25 cellular contexts compared by ENCODE assay signal in genomic region chr1:24300971-24301370, GRCh38. TPM values are rescaled to one million over a fixed set of nuclear protein-coding genes. Genes with fewer than 3 reads are reported as not detected.
DNase-seq lines count a peak whose midpoint lies in the region; ATAC-seq, FAIRE-seq and TF ChIP-seq lines count a peak whose summit lies in the region.
"Had no signal": no experiment of that assay in that cellular context is flagged by ENCODE, and none has a peak within 500 bp of the region (broad histone marks: within the 10 kb centered on the region; RNA-seq: fewer than 3 reads in every experiment).

No MANE protein-coding gene starts in this region.

- peak overlapping the region; percentile 44 for H3K4me2 ChIP-seq in keratinocyte (ENCODE audit: control insufficient read depth, extremely low read depth, insufficient read depth, low read depth, low read length)

- DNase-seq in NCI-H2171 treated with DMSO at 0.1 percent for 48 hours (lab: John Stamatoyannopoulos, UW) (peak; percentile 40), NCI-H2171 (lab: John Stamatoyannopoulos, UW) (no peak), MCF 10A (ENCODE audit: unreplicated experiment) (peak; percentile 92), keratinocyte (ENCODE audit: low read depth, low spot score) (no peak), testis (peak; percentile 34)
- DNase-seq in stimulated activated naive CD4-positive, alpha-beta T cell treated with Interleukin-2 at 50 U/mL for 16 hours (lab: John Stamatoyannopoulos, UW), result no peak
- DNase-seq: activated B cell treated with CpG ODN at 0.5 μM for 24 hours; activated CD4-positive, alpha-beta T cell treated with anti-CD3 and anti-CD28 coated beads, Interleukin-2, amount 50 U/mL, for 48 hours; activated naive CD4-positive, alpha-beta T cell treated with anti-CD3 and anti-CD28 coated beads, Interleukin-2, amount 10 ng/mL, durations not matched to agents 7 days and 5 days; CD4-positive, alpha-beta memory T cell; head of caudate nucleus; naive B cell; NCI-H1048; occipital lobe; T-helper 1 cell had no signal

- H2AFZ ChIP-seq in keratinocyte (ENCODE audit: control insufficient read depth, low read length), result no peak overlapping the region

- H3K9me3 ChIP-seq in keratinocyte (ENCODE audit: control insufficient read depth, low read depth, low read length), result no peaks in the 10 kb centered on the region
- no peaks in the 10 kb centered on the region for H3K9me3 ChIP-seq in testis
- H3K9me3 ChIP-seq: tibial nerve had no signal

- ATAC-seq in GM18520 (IDR thresholded peaks at IDR 0.05; ENCODE audit: unreplicated experiment) (no peak), HG02884 (IDR thresholded peaks at IDR 0.05; ENCODE audit: unreplicated experiment) (no peak)

- peak; percentile 87 for FAIRE-seq in keratinocyte (lab: Jason Lieb, UNC)
- FAIRE-seq: A204.1, H54 had no signal

- dilution Hi-C loops in keratinocyte (cut with MboI; ENCODE audit: extremely low pct_ligation_motif_present, low sequenced_read_pairs), result no loop called here

- H4K20me1 ChIP-seq in keratinocyte (ENCODE audit: control insufficient read depth, extremely low read depth, insufficient read depth, low read length), result no peaks in the 10 kb centered on the region

- peak overlapping the region; percentile 23 for H3K9ac ChIP-seq in keratinocyte (ENCODE audit: control insufficient read depth, extremely low read depth, insufficient read depth, low read length)

- H3K4me1 ChIP-seq in keratinocyte (ENCODE audit: control insufficient read depth, extremely low read depth, insufficient read depth, low read length) (peaks cover 27% of the 10 kb centered on the region), testis (peaks cover 3% of the 10 kb centered on the region)

- WGBS in testis, 2 donors, result 45 to 59% methylated on average over 5 of the region's 5 CpGs

- intact Hi-C loops in MCF 10A (cut with micrococcal nuclease), result no loop called here
- intact Hi-C loops in testis (cut with DNase I; ENCODE audit: low total_unique reads), result no loop called here

- H3K4me3 ChIP-seq in keratinocyte (ENCODE audit: control insufficient read depth in 2 of 3, extremely low read depth in 1 of 3, insufficient read depth in 2 of 3, low read depth in 1 of 3, low read length in 3 of 3), result no peak overlapping the region
- no peak overlapping the region for H3K4me3 ChIP-seq in testis
- H3K4me3 ChIP-seq: tibial nerve had no signal

- no peak for TF ChIP-seq CTCF in MCF 10A (IDR thresholded peaks at IDR 0.05; ENCODE audit: unreplicated experiment)
- peak in 1 of 3 experiments; percentile 9 for TF ChIP-seq CTCF in keratinocyte (optimal IDR thresholded peaks at IDR 0.05 in 1 of 3, IDR thresholded peaks at IDR 0.05 in 1 of 3, conservative IDR thresholded peaks at IDR 0.05 in 1 of 3; ENCODE audit: extremely low read depth in 1 of 3, insufficient read depth in 2 of 3, low read length in 3 of 3)
- no peak for TF ChIP-seq CTCF in testis (IDR thresholded peaks at IDR 0.05)

- H3K27me3 ChIP-seq in keratinocyte (ENCODE audit: control insufficient read depth, extremely low read depth, insufficient read depth, low read length) (no peaks in the 10 kb centered on the region), testis (no peaks in the 10 kb centered on the region)

- peak overlapping the region; percentile 45 for H3K27ac ChIP-seq in keratinocyte (ENCODE audit: control insufficient read depth, insufficient read depth, low read length)
- no peak overlapping the region for H3K27ac ChIP-seq in testis
- H3K27ac ChIP-seq: tibial nerve had no signal

- H3K27ac Mint-ChIP-seq in MCF 10A (ENCODE audit: low read depth, unreplicated experiment), result peak overlapping the region; percentile 46
- H3K27ac Mint-ChIP-seq: activated B cell treated with CpG ODN at 0.5 μM for 24 hours; activated naive CD4-positive, alpha-beta T cell treated with anti-CD3 and anti-CD28 coated beads, Interleukin-2, amount 10 ng/mL, durations not matched to agents 7 days and 5 days; activated T-helper 1 cell treated with anti-CD3 and anti-CD28 coated beads, Interleukin-12 subunit alpha, Interleukin-12 subunit beta, Interleukin-2, Interleukin-4 antibody, amounts not matched to agents 30 ng/mL and 10 ng/mL and 1 ng/mL, durations not matched to agents 14 hours and 24 hours and 36 hours; brain; CD4-positive, alpha-beta memory T cell; IgD-negative memory B cell; naive B cell; stimulated activated naive CD8-positive, alpha-beta T cell treated with anti-CD3 and anti-CD28 coated beads, Interleukin-15, Interleukin-2, amounts not matched to agents 100 ng/mL and 50 ng/mL, for 24 hours had no signal

- POLR2A ChIA-PET in MCF 10A (lab: Yijun Ruan, JAX), result interaction anchor here (0.6 to 18.3 kb wide), 15 partner anchors 8 to 195 kb away, joined by 3 to 400 read pairs (median 5); partner anchors contain the start of gene GRHL3

- no TSS peak for BruUV-seq in MCF 10A (replicated peaks; lab: Mats Ljungman, UMichigan)

- TF ChIP-seq POLR2A in testis (IDR thresholded peaks at IDR 0.05), result no peak

- no peaks in the 10 kb centered on the region for H3K36me3 Mint-ChIP-seq in MCF 10A (ENCODE audit: insufficient read depth, unreplicated experiment)
- H3K36me3 Mint-ChIP-seq: activated naive CD4-positive, alpha-beta T cell treated with anti-CD3 and anti-CD28 coated beads, Interleukin-2, amount 10 ng/mL, durations not matched to agents 7 days and 5 days; brain; CD4-positive, alpha-beta memory T cell; IgD-negative memory B cell; naive B cell had no signal

- H3K9me3 Mint-ChIP-seq in MCF 10A (ENCODE audit: unreplicated experiment), result no peaks in the 10 kb centered on the region
- H3K9me3 Mint-ChIP-seq: activated B cell treated with CpG ODN at 0.5 μM for 24 hours; activated naive CD4-positive, alpha-beta T cell treated with anti-CD3 and anti-CD28 coated beads, Interleukin-2, amount 10 ng/mL, durations not matched to agents 7 days and 5 days; activated T-helper 1 cell treated with anti-CD3 and anti-CD28 coated beads, Interleukin-12 subunit alpha, Interleukin-12 subunit beta, Interleukin-2, Interleukin-4 antibody, amounts not matched to agents 30 ng/mL and 10 ng/mL and 1 ng/mL, durations not matched to agents 14 hours and 24 hours and 36 hours; brain; IgD-negative memory B cell; naive B cell; stimulated activated naive CD8-positive, alpha-beta T cell treated with anti-CD3 and anti-CD28 coated beads, Interleukin-15, Interleukin-2, amounts not matched to agents 100 ng/mL and 50 ng/mL, for 24 hours had no signal

- peaks cover 12% of the 10 kb centered on the region for H3K4me1 Mint-ChIP-seq in MCF 10A (ENCODE audit: insufficient read depth, unreplicated experiment)
- H3K4me1 Mint-ChIP-seq: activated B cell treated with CpG ODN at 0.5 μM for 24 hours; activated naive CD4-positive, alpha-beta T cell treated with anti-CD3 and anti-CD28 coated beads, Interleukin-2, amount 10 ng/mL, durations not matched to agents 7 days and 5 days; brain; CD4-positive, alpha-beta memory T cell; IgD-negative memory B cell; naive B cell had no signal

- CTCF ChIA-PET in MCF 10A (lab: Yijun Ruan, JAX), result interaction anchor here (0.5 to 1.4 kb wide), 3 partner anchors 91 to 104 kb away, joined by 3 read pairs; no protein-coding TSS in a partner anchor

- no peak overlapping the region for H3K4me3 Mint-ChIP-seq in MCF 10A (ENCODE audit: unreplicated experiment)
- H3K4me3 Mint-ChIP-seq: activated B cell treated with CpG ODN at 0.5 μM for 24 hours; activated naive CD4-positive, alpha-beta T cell treated with anti-CD3 and anti-CD28 coated beads, Interleukin-2, amount 10 ng/mL, durations not matched to agents 7 days and 5 days; activated T-helper 1 cell treated with anti-CD3 and anti-CD28 coated beads, Interleukin-12 subunit alpha, Interleukin-12 subunit beta, Interleukin-2, Interleukin-4 antibody, amounts not matched to agents 30 ng/mL and 10 ng/mL and 1 ng/mL, durations not matched to agents 14 hours and 24 hours and 36 hours; brain; CD4-positive, alpha-beta memory T cell; IgD-negative memory B cell; naive B cell; stimulated activated naive CD8-positive, alpha-beta T cell treated with anti-CD3 and anti-CD28 coated beads, Interleukin-15, Interleukin-2, amounts not matched to agents 100 ng/mL and 50 ng/mL, for 24 hours had no signal

- H3K36me3 ChIP-seq in keratinocyte (ENCODE audit: control insufficient read depth in 2 of 2, extremely low read depth in 1 of 2, insufficient read depth in 2 of 2, low read length in 2 of 2) (no peaks in the 10 kb centered on the region), testis (ENCODE audit: low read depth, missing control alignments) (no peaks in the 10 kb centered on the region)
- H3K36me3 ChIP-seq: tibial nerve had no signal

- no peaks in the 10 kb centered on the region for H3K79me2 ChIP-seq in keratinocyte (ENCODE audit: control insufficient read depth, insufficient read depth, low read length)

- no peaks in the 10 kb centered on the region for H3K9me1 ChIP-seq in keratinocyte (ENCODE audit: control insufficient read depth, extremely low read depth, insufficient read depth, low read length)

- no peaks in the 10 kb centered on the region for H3K27me3 Mint-ChIP-seq in MCF 10A (ENCODE audit: insufficient read depth, unreplicated experiment)

RNA-seq across cellular contexts. Expression of gene GRHL3, which starts 18.2 kb away (rescaled TPM):
- total RNA-seq in MCF 10A (2022) (4.7 and 8.9 TPM in 2 replicates), testis (1 to 10 TPM; 2.7 to 3.2 TPM)
- polyA plus RNA-seq in keratinocyte (7.7 to 20.5 TPM (median 13.0 TPM) in 3 replicates), testis (ENCODE audit: insufficient read depth, low read depth, low replicate concordance) (9.5 TPM)
- 130 TPM for polyA plus RNA-seq in keratinocyte (2011; ENCODE audit: low read depth)
- 11.8 and 16.0 TPM in 2 replicates for polyA plus RNA-seq in keratinocyte (2011; cell fraction: cytosol; rRNA removed)
- 45.0 and 50.1 TPM in 2 replicates for polyA plus RNA-seq in keratinocyte (2011; cell fraction: nucleus; rRNA removed)
- polyA plus RNA-seq in keratinocyte (2012; ENCODE audit: low replicate concordance), result 6.6 and 97.1 TPM in 2 replicates
- polyA minus RNA-seq in keratinocyte, result 9.4 to 18.6 TPM (median 14.9 TPM) in 3 replicates
- 10.4 TPM for polyA minus RNA-seq in keratinocyte (2011; cell fraction: cytosol; rRNA and poly(A)+ RNA removed)
- polyA minus RNA-seq in keratinocyte (2011; cell fraction: nucleus; rRNA and poly(A)+ RNA removed), result 23.3 and 32.6 TPM in 2 replicates
- total RNA-seq: activated T-helper 1 cell treated with anti-CD3 and anti-CD28 coated beads, Interleukin-12 subunit alpha, Interleukin-12 subunit beta, Interleukin-2, Interleukin-4 antibody, amounts not matched to agents 30 ng/mL and 10 ng/mL and 1 ng/mL, durations not matched to agents 14 hours and 24 hours and 36 hours; CD4-positive, alpha-beta memory T cell; occipital lobe; SK-MEL-5; tibial nerve had no signal
- polyA plus RNA-seq: CD4-positive, alpha-beta memory T cell; IgD-negative memory B cell had no signal

Comparison
In these comparisons a context has a peak if more than half of its experiments do, and no peak if none do; other contexts are left out.
1. DNase-seq: peak in NCI-H2171 treated with DMSO at 0.1 percent for 48 hours (single experiment), MCF 10A (single experiment) and testis (single experiment); none in NCI-H2171 (single experiment), keratinocyte (single experiment) and stimulated activated naive CD4-positive, alpha-beta T cell treated with Interleukin-2 at 50 U/mL for 16 hours (single experiment).